ENCODE assay signal across 1 cellular context in the genomic region with DNA sequence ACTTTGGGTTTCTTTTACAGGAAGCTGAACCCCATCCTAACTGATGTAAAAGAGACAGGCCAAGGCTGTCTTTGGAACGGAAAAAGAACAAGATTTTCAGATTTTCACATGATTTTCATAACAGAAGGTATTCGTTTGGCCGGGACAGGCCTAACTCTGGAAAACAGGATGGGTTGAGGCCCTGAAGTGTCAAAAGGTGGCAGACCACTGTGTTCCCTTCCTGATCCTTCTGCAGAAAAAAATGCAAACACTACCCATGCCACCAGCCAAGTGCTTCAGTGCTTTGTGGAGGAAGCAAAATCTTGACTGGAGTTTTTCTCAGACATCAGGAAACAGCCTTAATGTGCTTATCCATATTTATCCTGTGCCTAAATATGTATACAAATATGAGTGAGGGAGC.
TF ChIP-seq lines count a peak whose summit lies in the region.

No MANE protein-coding gene starts in this region.

TF ChIP-seq in GM23338, 12 proteins besides CTCF, POLR2A, EP300 and RAD21 (continued from another document):
- no peak for TF ChIP-seq POLR2AphosphoS5 (IDR thresholded peaks at IDR 0.05; ENCODE audit: low read depth)
- TF ChIP-seq, protein P1, sequence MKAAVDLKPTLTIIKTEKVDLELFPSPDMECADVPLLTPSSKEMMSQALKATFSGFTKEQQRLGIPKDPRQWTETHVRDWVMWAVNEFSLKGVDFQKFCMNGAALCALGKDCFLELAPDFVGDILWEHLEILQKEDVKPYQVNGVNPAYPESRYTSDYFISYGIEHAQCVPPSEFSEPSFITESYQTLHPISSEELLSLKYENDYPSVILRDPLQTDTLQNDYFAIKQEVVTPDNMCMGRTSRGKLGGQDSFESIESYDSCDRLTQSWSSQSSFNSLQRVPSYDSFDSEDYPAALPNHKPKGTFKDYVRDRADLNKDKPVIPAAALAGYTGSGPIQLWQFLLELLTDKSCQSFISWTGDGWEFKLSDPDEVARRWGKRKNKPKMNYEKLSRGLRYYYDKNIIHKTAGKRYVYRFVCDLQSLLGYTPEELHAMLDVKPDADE (IDR thresholded peaks at IDR 0.05) = no peak
- TF ChIP-seq JUNB (IDR thresholded peaks at IDR 0.05; ENCODE audit: unreplicated experiment) = no peak
- no peak for TF ChIP-seq EZH2phosphoT487 (IDR thresholded peaks at IDR 0.05; ENCODE audit: unreplicated experiment)
- no peak for TF ChIP-seq ZNF114 (CRISPR knock-in tag; IDR thresholded peaks at IDR 0.05)
- no peak for TF ChIP-seq NANOG (IDR thresholded peaks at IDR 0.05; ENCODE audit: borderline replicate concordance)
- no peak for TF ChIP-seq STAT1 (IDR thresholded peaks at IDR 0.05; ENCODE audit: unreplicated experiment)
- TF ChIP-seq, protein P2, sequence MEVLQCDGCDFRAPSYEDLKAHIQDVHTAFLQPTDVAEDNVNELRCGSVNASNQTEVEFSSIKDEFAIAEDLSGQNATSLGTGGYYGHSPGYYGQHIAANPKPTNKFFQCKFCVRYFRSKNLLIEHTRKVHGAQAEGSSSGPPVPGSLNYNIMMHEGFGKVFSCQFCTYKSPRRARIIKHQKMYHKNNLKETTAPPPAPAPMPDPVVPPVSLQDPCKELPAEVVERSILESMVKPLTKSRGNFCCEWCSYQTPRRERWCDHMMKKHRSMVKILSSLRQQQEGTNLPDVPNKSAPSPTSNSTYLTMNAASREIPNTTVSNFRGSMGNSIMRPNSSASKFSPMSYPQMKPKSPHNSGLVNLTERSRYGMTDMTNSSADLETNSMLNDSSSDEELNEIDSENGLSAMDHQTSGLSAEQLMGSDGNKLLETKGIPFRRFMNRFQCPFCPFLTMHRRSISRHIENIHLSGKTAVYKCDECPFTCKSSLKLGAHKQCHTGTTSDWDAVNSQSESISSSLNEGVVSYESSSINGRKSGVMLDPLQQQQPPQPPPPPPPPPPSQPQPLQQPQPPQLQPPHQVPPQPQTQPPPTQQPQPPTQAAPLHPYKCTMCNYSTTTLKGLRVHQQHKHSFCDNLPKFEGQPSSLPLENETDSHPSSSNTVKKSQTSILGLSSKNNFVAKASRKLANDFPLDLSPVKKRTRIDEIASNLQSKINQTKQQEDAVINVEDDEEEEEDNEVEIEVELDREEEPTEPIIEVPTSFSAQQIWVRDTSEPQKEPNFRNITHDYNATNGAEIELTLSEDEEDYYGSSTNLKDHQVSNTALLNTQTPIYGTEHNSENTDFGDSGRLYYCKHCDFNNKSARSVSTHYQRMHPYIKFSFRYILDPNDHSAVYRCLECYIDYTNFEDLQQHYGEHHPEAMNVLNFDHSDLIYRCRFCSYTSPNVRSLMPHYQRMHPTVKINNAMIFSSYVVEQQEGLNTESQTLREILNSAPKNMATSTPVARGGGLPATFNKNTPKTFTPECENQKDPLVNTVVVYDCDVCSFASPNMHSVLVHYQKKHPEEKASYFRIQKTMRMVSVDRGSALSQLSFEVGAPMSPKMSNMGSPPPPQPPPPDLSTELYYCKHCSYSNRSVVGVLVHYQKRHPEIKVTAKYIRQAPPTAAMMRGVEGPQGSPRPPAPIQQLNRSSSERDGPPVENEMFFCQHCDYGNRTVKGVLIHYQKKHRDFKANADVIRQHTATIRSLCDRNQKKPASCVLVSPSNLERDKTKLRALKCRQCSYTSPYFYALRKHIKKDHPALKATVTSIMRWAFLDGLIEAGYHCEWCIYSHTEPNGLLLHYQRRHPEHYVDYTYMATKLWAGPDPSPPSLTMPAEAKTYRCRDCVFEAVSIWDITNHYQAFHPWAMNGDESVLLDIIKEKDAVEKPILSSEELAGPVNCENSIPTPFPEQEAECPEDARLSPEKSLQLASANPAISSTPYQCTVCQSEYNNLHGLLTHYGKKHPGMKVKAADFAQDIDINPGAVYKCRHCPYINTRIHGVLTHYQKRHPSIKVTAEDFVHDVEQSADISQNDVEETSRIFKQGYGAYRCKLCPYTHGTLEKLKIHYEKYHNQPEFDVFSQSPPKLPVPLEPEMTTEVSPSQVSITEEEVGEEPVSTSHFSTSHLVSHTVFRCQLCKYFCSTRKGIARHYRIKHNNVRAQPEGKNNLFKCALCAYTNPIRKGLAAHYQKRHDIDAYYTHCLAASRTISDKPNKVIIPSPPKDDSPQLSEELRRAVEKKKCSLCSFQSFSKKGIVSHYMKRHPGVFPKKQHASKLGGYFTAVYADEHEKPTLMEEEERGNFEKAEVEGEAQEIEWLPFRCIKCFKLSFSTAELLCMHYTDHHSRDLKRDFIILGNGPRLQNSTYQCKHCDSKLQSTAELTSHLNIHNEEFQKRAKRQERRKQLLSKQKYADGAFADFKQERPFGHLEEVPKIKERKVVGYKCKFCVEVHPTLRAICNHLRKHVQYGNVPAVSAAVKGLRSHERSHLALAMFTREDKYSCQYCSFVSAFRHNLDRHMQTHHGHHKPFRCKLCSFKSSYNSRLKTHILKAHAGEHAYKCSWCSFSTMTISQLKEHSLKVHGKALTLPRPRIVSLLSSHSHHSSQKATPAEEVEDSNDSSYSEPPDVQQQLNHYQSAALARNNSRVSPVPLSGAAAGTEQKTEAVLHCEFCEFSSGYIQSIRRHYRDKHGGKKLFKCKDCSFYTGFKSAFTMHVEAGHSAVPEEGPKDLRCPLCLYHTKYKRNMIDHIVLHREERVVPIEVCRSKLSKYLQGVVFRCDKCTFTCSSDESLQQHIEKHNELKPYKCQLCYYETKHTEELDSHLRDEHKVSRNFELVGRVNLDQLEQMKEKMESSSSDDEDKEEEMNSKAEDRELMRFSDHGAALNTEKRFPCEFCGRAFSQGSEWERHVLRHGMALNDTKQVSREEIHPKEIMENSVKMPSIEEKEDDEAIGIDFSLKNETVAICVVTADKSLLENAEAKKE (CRISPR knock-in tag; IDR thresholded peaks at IDR 0.05) = no peak
- TF ChIP-seq ZNF331 (CRISPR knock-in tag; IDR thresholded peaks at IDR 0.05; ENCODE audit: low read depth) = no peak
- no peak for TF ChIP-seq EZH2 (IDR thresholded peaks at IDR 0.05; ENCODE audit: low read depth, unreplicated experiment)
TF ChIP-seq in GM23338: peak in this region for 0.
